26 cellular contexts compared by ENCODE assay signal in the genomic region with DNA sequence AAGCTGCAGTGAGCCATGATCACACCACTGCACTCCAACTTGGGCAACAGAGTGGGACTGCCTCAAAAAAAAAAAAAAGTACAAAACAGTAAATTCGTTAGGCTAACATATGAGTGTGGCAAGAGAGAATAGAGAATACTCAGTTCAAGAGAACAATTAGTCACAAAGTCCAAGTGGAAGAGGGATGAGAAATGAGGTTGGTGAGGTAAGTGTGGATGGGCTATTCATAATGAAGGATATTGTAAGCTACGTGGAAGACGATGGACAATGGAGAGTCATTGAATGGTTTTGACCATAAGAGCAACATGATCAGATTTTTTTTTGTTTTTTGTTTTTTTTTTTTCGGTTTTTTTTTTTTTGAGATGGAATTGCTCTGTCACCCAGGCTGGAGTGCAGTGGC.
"Had no signal": no experiment of that assay in that cellular context is flagged by ENCODE, and none has a peak within 500 bp of the region (broad histone marks: within the 10 kb centered on the region; RNA-seq: fewer than 3 reads in every experiment).

No MANE protein-coding gene starts in this region.

- H3K4me3 Mint-ChIP-seq: immature natural killer cell; naive thymus-derived CD8-positive, alpha-beta T cell; nephron; neural crest cell; stimulated activated naive CD8-positive, alpha-beta T cell treated with anti-CD3 and anti-CD28 coated beads, Interleukin-15, Interleukin-2, amounts not matched to agents 100 ng/mL and 50 ng/mL, for 24 hours; type B pancreatic cell had no signal

- H3K9me3 Mint-ChIP-seq: immature natural killer cell; naive thymus-derived CD8-positive, alpha-beta T cell; nephron; stimulated activated naive CD8-positive, alpha-beta T cell treated with anti-CD3 and anti-CD28 coated beads, Interleukin-15, Interleukin-2, amounts not matched to agents 100 ng/mL and 50 ng/mL, for 24 hours; type B pancreatic cell had no signal

- H3K27me3 Mint-ChIP-seq: naive thymus-derived CD8-positive, alpha-beta T cell; stimulated activated naive CD8-positive, alpha-beta T cell treated with anti-CD3 and anti-CD28 coated beads, Interleukin-15, Interleukin-2, amounts not matched to agents 100 ng/mL and 50 ng/mL, for 24 hours; type B pancreatic cell had no signal

- H3K27ac Mint-ChIP-seq: immature natural killer cell; nephron; stimulated activated naive CD8-positive, alpha-beta T cell treated with anti-CD3 and anti-CD28 coated beads, Interleukin-15, Interleukin-2, amounts not matched to agents 100 ng/mL and 50 ng/mL, for 24 hours; type B pancreatic cell had no signal

- ATAC-seq: left colon; left lung; lower lobe of right lung; naive thymus-derived CD8-positive, alpha-beta T cell; pancreas; right cardiac atrium; sciatic nerve had no signal

- DNase-seq: hypothalamus; immature natural killer cell; kidney; left colon; left lung; lower lobe of right lung; mammary epithelial cell; mesenchymal stem cell; naive thymus-derived CD8-positive, alpha-beta T cell; nucleus accumbens; pancreas; posterior cingulate gyrus; retina; right cardiac atrium; stimulated activated CD4-positive, alpha-beta T cell treated with anti-CD3 and anti-CD28 coated beads, Interleukin-12 subunit alpha, Interleukin-12 subunit beta, amount 100 ng/mL, for 4 hours; stimulated activated CD4-positive, alpha-beta T cell treated with anti-CD3 and anti-CD28 coated beads, Interleukin-15, amount 100 ng/mL, for 24 hours; stimulated activated CD4-positive, alpha-beta T cell treated with anti-CD3 and anti-CD28 coated beads, Interleukin-2, amount 100 ng/mL, for 24 hours; stimulated activated CD4-positive, alpha-beta T cell treated with anti-CD3 and anti-CD28 coated beads, Interleukin-4, amount 100 ng/mL, for 1 hour; stimulated activated naive CD4-positive, alpha-beta T cell; substantia nigra; uterus had no signal

- H3K4me1 Mint-ChIP-seq: nephron, neural crest cell had no signal
